In genomic region chr2:238987352-238987981, GRCh38 we compare ENCODE assay signal across 1 cellular context.
TF ChIP-seq lines count a peak whose summit lies in the region.

No MANE protein-coding gene starts in this region.

TF ChIP-seq in WTC11, 78 proteins besides CTCF, POLR2A, EP300 and RAD21 (continued from another document):
- TF ChIP-seq SMAD4 (CRISPR knock-in tag; IDR thresholded peaks at IDR 0.05): no peak
- no peak for TF ChIP-seq FOXP4 (CRISPR knock-in tag; IDR thresholded peaks at IDR 0.05)
- no peak for TF ChIP-seq KAT7 (CRISPR knock-in tag; IDR thresholded peaks at IDR 0.05; ENCODE audit: borderline replicate concordance)
- TF ChIP-seq ZNF671 (CRISPR knock-in tag; IDR thresholded peaks at IDR 0.05): no peak
- no peak for TF ChIP-seq JAZF1 (CRISPR knock-in tag; IDR thresholded peaks at IDR 0.05)
- TF ChIP-seq USF1 (CRISPR knock-in tag; IDR thresholded peaks at IDR 0.05): no peak
- no peak for TF ChIP-seq NR1H2 (CRISPR knock-in tag; IDR thresholded peaks at IDR 0.05)
- no peak for TF ChIP-seq ARID4B (CRISPR knock-in tag; IDR thresholded peaks at IDR 0.05; ENCODE audit: borderline replicate concordance)
- no peak for TF ChIP-seq FOXK1 (CRISPR knock-in tag; IDR thresholded peaks at IDR 0.05)
- TF ChIP-seq ELF4 (CRISPR knock-in tag; IDR thresholded peaks at IDR 0.05; ENCODE audit: low read depth): no peak
- no peak for TF ChIP-seq ZNF423 (CRISPR knock-in tag; IDR thresholded peaks at IDR 0.05)
- no peak for TF ChIP-seq GTF2I (CRISPR knock-in tag; conservative IDR thresholded peaks at IDR 0.05)
- no peak for TF ChIP-seq RELA (CRISPR knock-in tag; IDR thresholded peaks at IDR 0.05; ENCODE audit: borderline replicate concordance)
- TF ChIP-seq NR3C1 (CRISPR knock-in tag; conservative IDR thresholded peaks at IDR 0.05; ENCODE audit: low read depth): no peak
